ENCODE assay signal across 7 cellular contexts in the genomic region with DNA sequence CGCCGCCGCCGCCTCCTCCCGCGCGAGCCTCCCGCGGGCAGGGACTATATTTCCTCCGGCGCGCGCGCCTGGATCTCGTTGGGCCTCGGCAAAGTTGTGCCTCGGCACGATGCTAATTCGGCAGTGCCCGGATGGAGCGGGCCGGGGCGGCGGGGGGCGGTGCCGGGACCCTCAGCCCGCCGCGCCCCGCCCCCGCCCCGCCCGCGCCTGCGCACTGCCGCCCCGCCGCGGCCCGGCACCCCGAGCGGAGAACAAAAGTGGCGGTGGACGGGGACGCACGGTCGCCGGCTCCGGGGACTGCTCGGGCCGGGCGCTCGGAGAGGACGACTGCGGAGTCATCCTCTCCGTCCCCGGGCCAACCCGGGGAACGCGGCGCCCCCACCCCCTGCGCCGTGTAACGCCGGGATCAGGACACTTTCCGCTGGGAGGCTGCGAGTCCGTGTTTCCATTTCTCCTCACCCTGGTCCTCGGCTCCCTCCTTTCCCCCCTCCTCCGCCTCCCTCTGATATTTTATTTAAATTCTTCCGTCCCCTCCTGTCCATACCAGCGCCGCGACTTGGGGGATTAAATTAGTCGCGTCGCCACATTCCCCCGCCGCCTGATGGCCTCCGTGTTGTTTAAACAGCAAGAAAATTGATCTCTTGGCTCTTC. TPM values are rescaled to one million over a fixed set of nuclear protein-coding genes. Genes with fewer than 3 reads are reported as not detected.
DNase-seq lines count a peak whose midpoint lies in the region; ATAC-seq and TF ChIP-seq lines count a peak whose summit lies in the region.

A gene (minus strand): TSS at position 125 of the 651 bp plus-strand sequence. CDS start 456 bp downstream, outside the sequence.

- ATAC-seq in GM18909 (IDR thresholded peaks at IDR 0.05; ENCODE audit: poor library complexity, unreplicated experiment) = no peak

- no peaks in the 10 kb centered on the region for H3K36me3 ChIP-seq in cardiac muscle cell

- peaks cover 11% of the 10 kb centered on the region for H3K4me1 ChIP-seq in cardiac muscle cell (ENCODE audit: low read depth)

- H3K9me3 ChIP-seq in cardiac muscle cell (ENCODE audit: low read depth) = no peaks in the 10 kb centered on the region

- peak within 1 kb of the TSS; percentile 80 for H3K27ac ChIP-seq in cardiac muscle cell

- TF ChIP-seq CTCF in cardiac muscle cell (IDR thresholded peaks at IDR 0.05; ENCODE audit: low read depth, low read length) = no peak

- peak within 1 kb of the TSS; percentile 60 for H3K4me3 ChIP-seq in cardiac muscle cell

- DNase-seq in GM03348 (ENCODE audit: low spot score) (peak; percentile 82), NCI-H2227 (lab: John Stamatoyannopoulos, UW; ENCODE audit: unreplicated experiment) (peak; percentile 89), cardiac muscle cell (ENCODE audit: low read depth in 1 of 2, low spot score in 1 of 2) (peak; percentile 62 to 94), putamen (ENCODE audit: low spot score) (peak; percentile 55), GDM1 (lab: John Stamatoyannopoulos, UW) (no peak)
- peak; percentile 37 for DNase-seq in activated naive CD4-positive, alpha-beta T cell treated with anti-CD3 and anti-CD28 coated beads, Interleukin-2, amount 50 U/mL, for 16 hours

- no peaks in the 10 kb centered on the region for H3K27me3 ChIP-seq in cardiac muscle cell

RNA-seq across cellular contexts. Expression of the gene that starts here (rescaled TPM):
- 4.8 and 7.2 TPM in 2 replicates for total RNA-seq in cardiac muscle cell
- polyA plus RNA-seq in cardiac muscle cell = 1.3 and 3.0 TPM in 2 replicates
